ENCODE assay signal across 1 cellular context in the genomic region with DNA sequence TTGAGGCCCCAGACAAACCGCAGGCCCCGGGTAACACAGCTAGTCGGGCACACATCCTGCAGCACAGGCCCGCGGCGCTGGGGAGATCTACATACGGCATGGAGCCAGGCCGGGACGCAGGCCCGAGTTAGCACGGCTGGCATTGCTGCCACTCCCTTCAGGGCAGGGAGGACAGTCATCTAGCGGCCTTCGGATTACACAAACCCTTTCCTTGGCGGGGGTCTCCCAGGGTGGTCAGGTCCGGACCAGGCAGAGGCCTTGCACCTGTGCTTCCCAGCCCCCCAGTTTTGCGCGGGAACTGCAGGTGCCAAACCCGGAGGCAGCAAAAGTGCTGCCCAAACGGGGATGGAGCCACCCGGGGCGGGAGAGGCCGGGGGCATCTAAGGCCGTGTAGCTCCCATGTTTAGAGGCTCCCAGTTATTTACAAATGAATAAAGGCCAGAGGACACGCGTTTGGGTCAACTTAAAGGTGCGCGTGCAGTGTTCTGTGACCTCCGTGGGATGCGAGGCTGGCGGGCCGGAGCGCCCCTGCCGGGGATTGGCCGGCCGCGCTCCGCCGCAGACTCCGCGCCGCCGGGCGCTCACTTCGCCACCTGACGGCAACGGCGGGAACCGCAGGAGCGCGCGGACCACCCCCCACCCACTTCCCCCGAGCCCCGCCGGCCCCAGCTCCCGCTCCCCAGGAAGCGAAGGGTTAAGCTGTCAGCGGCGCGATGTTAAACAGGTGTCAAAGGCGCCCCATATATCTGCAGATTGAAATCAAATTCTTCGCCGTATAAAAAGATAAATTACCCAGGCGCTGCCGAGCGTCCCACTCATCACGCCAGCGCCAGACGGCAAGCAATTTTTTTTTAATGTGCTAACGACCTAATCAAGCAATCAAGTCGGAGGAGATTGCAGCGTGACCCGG.
TF ChIP-seq lines count a peak whose summit lies in the region.

No MANE protein-coding gene starts in this region.

TF ChIP-seq in HepG2, 621 proteins besides CTCF, POLR2A, EP300 and RAD21 (continued from another document and continues in another):
- TF ChIP-seq, protein P1, sequence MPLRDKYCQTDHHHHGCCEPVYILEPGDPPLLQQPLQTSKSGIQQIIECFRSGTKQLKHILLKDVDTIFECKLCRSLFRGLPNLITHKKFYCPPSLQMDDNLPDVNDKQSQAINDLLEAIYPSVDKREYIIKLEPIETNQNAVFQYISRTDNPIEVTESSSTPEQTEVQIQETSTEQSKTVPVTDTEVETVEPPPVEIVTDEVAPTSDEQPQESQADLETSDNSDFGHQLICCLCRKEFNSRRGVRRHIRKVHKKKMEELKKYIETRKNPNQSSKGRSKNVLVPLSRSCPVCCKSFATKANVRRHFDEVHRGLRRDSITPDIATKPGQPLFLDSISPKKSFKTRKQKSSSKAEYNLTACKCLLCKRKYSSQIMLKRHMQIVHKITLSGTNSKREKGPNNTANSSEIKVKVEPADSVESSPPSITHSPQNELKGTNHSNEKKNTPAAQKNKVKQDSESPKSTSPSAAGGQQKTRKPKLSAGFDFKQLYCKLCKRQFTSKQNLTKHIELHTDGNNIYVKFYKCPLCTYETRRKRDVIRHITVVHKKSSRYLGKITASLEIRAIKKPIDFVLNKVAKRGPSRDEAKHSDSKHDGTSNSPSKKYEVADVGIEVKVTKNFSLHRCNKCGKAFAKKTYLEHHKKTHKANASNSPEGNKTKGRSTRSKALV (CRISPR knock-in tag; IDR thresholded peaks at IDR 0.05): 0 out of 2 replicates have a peak, but pooled peaks have one; percentile 51
- TF ChIP-seq, protein P2, sequence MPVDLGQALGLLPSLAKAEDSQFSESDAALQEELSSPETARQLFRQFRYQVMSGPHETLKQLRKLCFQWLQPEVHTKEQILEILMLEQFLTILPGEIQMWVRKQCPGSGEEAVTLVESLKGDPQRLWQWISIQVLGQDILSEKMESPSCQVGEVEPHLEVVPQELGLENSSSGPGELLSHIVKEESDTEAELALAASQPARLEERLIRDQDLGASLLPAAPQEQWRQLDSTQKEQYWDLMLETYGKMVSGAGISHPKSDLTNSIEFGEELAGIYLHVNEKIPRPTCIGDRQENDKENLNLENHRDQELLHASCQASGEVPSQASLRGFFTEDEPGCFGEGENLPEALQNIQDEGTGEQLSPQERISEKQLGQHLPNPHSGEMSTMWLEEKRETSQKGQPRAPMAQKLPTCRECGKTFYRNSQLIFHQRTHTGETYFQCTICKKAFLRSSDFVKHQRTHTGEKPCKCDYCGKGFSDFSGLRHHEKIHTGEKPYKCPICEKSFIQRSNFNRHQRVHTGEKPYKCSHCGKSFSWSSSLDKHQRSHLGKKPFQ (CRISPR knock-in tag; IDR thresholded peaks at IDR 0.05; ENCODE audit: insufficient replicate concordance): no peak
- TF ChIP-seq POLR2AphosphoS2 (IDR thresholded peaks at IDR 0.05; ENCODE audit: low read depth, low read length) (no peak), ZNF333 (CRISPR knock-in tag; IDR thresholded peaks at IDR 0.05; ENCODE audit: borderline replicate concordance) (no peak), ZNF607 (CRISPR knock-in tag; IDR thresholded peaks at IDR 0.05; ENCODE audit: borderline replicate concordance) (peak; percentile 44; the same call in 1 of the 2 replicates), SRY (CRISPR knock-in tag; IDR thresholded peaks at IDR 0.05) (peak; percentile 25; the same call in 1 of the 2 replicates), STAG1 (CRISPR knock-in tag; IDR thresholded peaks at IDR 0.05) (0 out of 2 replicates have a peak, but pooled peaks have one; percentile 28), MYC (CRISPR knock-in tag; IDR thresholded peaks at IDR 0.05; ENCODE audit: borderline replicate concordance) (no peak), HOXA3 (CRISPR knock-in tag; IDR thresholded peaks at IDR 0.05) (peak; percentile 37; the same call in 1 of the 2 replicates), ZNF292 (CRISPR knock-in tag; IDR thresholded peaks at IDR 0.05; ENCODE audit: borderline replicate concordance, low read depth) (peak; percentile 54; the same call in 1 of the 2 replicates), NFE2L1 (CRISPR knock-in tag; IDR thresholded peaks at IDR 0.05; ENCODE audit: borderline replicate concordance) (no peak), ZNF510 (CRISPR knock-in tag; IDR thresholded peaks at IDR 0.05; ENCODE audit: low read depth) (no peak), GABPB1 (CRISPR knock-in tag; IDR thresholded peaks at IDR 0.05) (peak; percentile 22; the same call in 1 of the 2 replicates), ZNF556 (CRISPR knock-in tag; IDR thresholded peaks at IDR 0.05; ENCODE audit: borderline replicate concordance) (peak; percentile 70; the same call in 1 of the 2 replicates), HNRNPLL (IDR thresholded peaks at IDR 0.05; ENCODE audit: low read depth, low read length, poor library complexity, severe bottlenecking) (peak; percentile 31), SRSF9 (IDR thresholded peaks at IDR 0.05; ENCODE audit: borderline replicate concordance, insufficient read depth, low read depth, low read length, poor library complexity, severe bottlenecking) (no peak), ELF4 (CRISPR knock-in tag; IDR thresholded peaks at IDR 0.05; ENCODE audit: borderline replicate concordance) (no peak), ZNF501 (CRISPR knock-in tag; IDR thresholded peaks at IDR 0.05) (0 out of 2 replicates have a peak, but pooled peaks have one; percentile 31), SP4 (CRISPR knock-in tag; IDR thresholded peaks at IDR 0.05) (peak; percentile 43; the same call in 1 of the 2 replicates), SALL1 (CRISPR knock-in tag; IDR thresholded peaks at IDR 0.05) (peak; percentile 24; the same call in 1 of the 2 replicates), ZNF879 (CRISPR knock-in tag; IDR thresholded peaks at IDR 0.05) (0 out of 2 replicates have a peak, but pooled peaks have one; percentile 41), YEATS4 (CRISPR knock-in tag; IDR thresholded peaks at IDR 0.05; ENCODE audit: borderline replicate concordance) (no peak), ZNF207 (IDR thresholded peaks at IDR 0.05; ENCODE audit: borderline replicate concordance) (no peak), KDM2A (CRISPR knock-in tag; IDR thresholded peaks at IDR 0.05; ENCODE audit: borderline replicate concordance, low read depth) (peak; percentile 33; the same call in 1 of the 2 replicates), RFXAP (CRISPR knock-in tag; IDR thresholded peaks at IDR 0.05; ENCODE audit: borderline replicate concordance) (0 out of 2 replicates have a peak, but pooled peaks have one; percentile 25), ZNF713 (CRISPR knock-in tag; IDR thresholded peaks at IDR 0.05) (no peak), PHF20 (CRISPR knock-in tag; IDR thresholded peaks at IDR 0.05) (peak; percentile 27; the same call in 1 of the 2 replicates), FOXK2 (IDR thresholded peaks at IDR 0.05) (no peak), RXRA (CRISPR knock-in tag; IDR thresholded peaks at IDR 0.05) (0 out of 2 replicates have a peak, but pooled peaks have one; percentile 8), ZSCAN30 (CRISPR knock-in tag; IDR thresholded peaks at IDR 0.05) (no peak), YY1 (IDR thresholded peaks at IDR 0.05; ENCODE audit: insufficient read depth, insufficient replicate concordance, low read depth, low read length) (peak; percentile 13)
- TF ChIP-seq, protein P3, sequence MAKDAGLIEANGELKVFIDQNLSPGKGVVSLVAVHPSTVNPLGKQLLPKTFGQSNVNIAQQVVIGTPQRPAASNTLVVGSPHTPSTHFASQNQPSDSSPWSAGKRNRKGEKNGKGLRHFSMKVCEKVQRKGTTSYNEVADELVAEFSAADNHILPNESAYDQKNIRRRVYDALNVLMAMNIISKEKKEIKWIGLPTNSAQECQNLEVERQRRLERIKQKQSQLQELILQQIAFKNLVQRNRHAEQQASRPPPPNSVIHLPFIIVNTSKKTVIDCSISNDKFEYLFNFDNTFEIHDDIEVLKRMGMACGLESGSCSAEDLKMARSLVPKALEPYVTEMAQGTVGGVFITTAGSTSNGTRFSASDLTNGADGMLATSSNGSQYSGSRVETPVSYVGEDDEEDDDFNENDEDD (CRISPR knock-in tag; IDR thresholded peaks at IDR 0.05; ENCODE audit: borderline replicate concordance): peak; percentile 40; the same call in 1 of the 2 replicates
- TF ChIP-seq, protein P4, sequence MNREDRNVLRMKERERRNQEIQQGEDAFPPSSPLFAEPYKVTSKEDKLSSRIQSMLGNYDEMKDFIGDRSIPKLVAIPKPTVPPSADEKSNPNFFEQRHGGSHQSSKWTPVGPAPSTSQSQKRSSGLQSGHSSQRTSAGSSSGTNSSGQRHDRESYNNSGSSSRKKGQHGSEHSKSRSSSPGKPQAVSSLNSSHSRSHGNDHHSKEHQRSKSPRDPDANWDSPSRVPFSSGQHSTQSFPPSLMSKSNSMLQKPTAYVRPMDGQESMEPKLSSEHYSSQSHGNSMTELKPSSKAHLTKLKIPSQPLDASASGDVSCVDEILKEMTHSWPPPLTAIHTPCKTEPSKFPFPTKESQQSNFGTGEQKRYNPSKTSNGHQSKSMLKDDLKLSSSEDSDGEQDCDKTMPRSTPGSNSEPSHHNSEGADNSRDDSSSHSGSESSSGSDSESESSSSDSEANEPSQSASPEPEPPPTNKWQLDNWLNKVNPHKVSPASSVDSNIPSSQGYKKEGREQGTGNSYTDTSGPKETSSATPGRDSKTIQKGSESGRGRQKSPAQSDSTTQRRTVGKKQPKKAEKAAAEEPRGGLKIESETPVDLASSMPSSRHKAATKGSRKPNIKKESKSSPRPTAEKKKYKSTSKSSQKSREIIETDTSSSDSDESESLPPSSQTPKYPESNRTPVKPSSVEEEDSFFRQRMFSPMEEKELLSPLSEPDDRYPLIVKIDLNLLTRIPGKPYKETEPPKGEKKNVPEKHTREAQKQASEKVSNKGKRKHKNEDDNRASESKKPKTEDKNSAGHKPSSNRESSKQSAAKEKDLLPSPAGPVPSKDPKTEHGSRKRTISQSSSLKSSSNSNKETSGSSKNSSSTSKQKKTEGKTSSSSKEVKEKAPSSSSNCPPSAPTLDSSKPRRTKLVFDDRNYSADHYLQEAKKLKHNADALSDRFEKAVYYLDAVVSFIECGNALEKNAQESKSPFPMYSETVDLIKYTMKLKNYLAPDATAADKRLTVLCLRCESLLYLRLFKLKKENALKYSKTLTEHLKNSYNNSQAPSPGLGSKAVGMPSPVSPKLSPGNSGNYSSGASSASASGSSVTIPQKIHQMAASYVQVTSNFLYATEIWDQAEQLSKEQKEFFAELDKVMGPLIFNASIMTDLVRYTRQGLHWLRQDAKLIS (CRISPR knock-in tag; IDR thresholded peaks at IDR 0.05): no peak
- TF ChIP-seq, protein P5, sequence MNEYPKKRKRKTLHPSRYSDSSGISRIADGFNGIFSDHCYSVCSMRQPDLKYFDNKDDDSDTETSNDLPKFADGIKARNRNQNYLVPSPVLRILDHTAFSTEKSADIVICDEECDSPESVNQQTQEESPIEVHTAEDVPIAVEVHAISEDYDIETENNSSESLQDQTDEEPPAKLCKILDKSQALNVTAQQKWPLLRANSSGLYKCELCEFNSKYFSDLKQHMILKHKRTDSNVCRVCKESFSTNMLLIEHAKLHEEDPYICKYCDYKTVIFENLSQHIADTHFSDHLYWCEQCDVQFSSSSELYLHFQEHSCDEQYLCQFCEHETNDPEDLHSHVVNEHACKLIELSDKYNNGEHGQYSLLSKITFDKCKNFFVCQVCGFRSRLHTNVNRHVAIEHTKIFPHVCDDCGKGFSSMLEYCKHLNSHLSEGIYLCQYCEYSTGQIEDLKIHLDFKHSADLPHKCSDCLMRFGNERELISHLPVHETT (CRISPR knock-in tag; conservative IDR thresholded peaks at IDR 0.05): no peak
- TF ChIP-seq, protein P6, sequence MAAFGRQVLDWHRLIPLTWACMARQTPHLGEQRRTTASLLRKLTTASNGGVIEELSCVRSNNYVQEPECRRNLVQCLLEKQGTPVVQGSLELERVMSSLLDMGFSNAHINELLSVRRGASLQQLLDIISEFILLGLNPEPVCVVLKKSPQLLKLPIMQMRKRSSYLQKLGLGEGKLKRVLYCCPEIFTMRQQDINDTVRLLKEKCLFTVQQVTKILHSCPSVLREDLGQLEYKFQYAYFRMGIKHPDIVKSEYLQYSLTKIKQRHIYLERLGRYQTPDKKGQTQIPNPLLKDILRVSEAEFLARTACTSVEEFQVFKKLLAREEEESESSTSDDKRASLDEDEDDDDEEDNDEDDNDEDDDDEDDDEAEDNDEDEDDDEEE (CRISPR knock-in tag; IDR thresholded peaks at IDR 0.05): 0 out of 2 replicates have a peak, but pooled peaks have one; percentile 29
- TF ChIP-seq, protein P7, sequence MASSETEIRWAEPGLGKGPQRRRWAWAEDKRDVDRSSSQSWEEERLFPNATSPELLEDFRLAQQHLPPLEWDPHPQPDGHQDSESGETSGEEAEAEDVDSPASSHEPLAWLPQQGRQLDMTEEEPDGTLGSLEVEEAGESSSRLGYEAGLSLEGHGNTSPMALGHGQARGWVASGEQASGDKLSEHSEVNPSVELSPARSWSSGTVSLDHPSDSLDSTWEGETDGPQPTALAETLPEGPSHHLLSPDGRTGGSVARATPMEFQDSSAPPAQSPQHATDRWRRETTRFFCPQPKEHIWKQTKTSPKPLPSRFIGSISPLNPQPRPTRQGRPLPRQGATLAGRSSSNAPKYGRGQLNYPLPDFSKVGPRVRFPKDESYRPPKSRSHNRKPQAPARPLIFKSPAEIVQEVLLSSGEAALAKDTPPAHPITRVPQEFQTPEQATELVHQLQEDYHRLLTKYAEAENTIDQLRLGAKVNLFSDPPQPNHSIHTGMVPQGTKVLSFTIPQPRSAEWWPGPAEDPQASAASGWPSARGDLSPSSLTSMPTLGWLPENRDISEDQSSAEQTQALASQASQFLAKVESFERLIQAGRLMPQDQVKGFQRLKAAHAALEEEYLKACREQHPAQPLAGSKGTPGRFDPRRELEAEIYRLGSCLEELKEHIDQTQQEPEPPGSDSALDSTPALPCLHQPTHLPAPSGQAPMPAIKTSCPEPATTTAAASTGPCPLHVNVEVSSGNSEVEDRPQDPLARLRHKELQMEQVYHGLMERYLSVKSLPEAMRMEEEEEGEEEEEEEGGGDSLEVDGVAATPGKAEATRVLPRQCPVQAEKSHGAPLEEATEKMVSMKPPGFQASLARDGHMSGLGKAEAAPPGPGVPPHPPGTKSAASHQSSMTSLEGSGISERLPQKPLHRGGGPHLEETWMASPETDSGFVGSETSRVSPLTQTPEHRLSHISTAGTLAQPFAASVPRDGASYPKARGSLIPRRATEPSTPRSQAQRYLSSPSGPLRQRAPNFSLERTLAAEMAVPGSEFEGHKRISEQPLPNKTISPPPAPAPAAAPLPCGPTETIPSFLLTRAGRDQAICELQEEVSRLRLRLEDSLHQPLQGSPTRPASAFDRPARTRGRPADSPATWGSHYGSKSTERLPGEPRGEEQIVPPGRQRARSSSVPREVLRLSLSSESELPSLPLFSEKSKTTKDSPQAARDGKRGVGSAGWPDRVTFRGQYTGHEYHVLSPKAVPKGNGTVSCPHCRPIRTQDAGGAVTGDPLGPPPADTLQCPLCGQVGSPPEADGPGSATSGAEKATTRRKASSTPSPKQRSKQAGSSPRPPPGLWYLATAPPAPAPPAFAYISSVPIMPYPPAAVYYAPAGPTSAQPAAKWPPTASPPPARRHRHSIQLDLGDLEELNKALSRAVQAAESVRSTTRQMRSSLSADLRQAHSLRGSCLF (CRISPR knock-in tag; IDR thresholded peaks at IDR 0.05; ENCODE audit: borderline replicate concordance): no peak
- TF ChIP-seq, protein P8, sequence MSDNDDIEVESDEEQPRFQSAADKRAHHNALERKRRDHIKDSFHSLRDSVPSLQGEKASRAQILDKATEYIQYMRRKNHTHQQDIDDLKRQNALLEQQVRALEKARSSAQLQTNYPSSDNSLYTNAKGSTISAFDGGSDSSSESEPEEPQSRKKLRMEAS (IDR thresholded peaks at IDR 0.05): peak; percentile 56
- TF ChIP-seq, protein P9, sequence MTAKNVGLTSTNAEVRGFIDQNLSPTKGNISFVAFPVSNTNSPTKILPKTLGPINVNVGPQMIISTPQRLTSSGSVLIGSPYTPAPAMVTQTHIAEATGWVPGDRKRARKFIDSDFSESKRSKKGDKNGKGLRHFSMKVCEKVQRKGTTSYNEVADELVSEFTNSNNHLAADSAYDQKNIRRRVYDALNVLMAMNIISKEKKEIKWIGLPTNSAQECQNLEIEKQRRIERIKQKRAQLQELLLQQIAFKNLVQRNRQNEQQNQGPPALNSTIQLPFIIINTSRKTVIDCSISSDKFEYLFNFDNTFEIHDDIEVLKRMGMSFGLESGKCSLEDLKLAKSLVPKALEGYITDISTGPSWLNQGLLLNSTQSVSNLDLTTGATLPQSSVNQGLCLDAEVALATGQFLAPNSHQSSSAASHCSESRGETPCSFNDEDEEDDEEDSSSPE (CRISPR knock-in tag; IDR thresholded peaks at IDR 0.05): peak; percentile 64
